8 cellular contexts compared by ENCODE assay signal in the genomic region with DNA sequence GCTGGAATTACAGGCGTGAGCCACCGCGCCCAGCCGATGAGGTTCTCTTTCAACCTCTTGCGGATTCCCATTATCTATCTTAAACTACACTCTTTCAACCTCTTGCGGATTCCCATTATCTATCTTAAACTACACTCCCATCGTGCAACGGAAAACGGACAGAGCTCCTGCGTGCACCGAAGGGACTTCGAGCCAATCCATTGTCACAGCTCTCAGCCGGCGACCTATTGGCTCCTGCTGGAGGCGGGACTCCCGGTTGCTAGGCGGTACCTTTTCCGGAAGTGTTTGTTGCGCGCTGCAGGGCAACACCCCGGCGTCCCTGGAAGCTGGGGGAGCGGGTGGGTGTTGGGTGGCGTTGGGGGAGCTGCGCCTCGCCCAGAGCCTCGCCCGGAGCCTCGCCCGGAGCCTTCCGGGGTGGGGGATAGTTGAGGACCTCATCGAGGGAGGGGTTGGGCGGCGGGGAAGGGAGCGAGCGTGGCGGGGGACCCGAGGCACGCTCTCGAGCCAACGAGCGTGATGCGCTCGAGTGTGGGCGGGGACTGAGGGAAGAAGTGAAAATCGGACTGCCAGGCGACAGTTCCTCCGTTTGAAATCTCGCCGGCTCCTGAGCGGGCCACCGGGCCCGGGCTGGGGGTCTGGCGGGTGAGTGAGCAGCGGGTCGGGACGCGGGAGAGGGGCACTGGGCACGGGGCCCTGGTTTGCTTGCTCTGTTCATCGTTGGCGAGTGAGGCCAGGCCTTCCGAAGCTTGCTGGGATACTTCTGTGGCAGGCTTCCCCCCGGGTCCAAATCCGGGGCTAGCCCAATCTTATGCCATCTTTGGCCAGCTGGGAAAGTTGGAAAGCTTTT.
A peak's percentile ranks its signal among the peaks of the same experiment; 100 is the strongest.
DNase-seq lines count a peak whose midpoint lies in the region; ATAC-seq and FAIRE-seq lines count a peak whose summit lies in the region.

CEP164 (plus strand) TSS at position 288 of the 847 bp plus-strand sequence. CDS start 10,733 bp downstream, outside the sequence.

- peak; percentile 98 for DNase-seq in AG08396 (ENCODE audit: low spot score)
- DNase-seq in NCI-H345 treated with DMSO at 0.1 percent for 48 hours (lab: John Stamatoyannopoulos, UW; ENCODE audit: unreplicated experiment): peak; percentile 95
- peak; percentile 90 to 93 (median 92) for DNase-seq in activated CD4-positive, CD25-positive, alpha-beta regulatory T cell (lab: John Stamatoyannopoulos, UW)
- peak; percentile 88 to 92 for DNase-seq in central memory CD8-positive, alpha-beta T cell (ENCODE audit: low spot score in 2 of 2)
- DNase-seq in stimulated activated CD4-positive, alpha-beta T cell treated with anti-CD3 and anti-CD28 coated beads, Interleukin-12 subunit alpha, Interleukin-12 subunit beta, amount 100 ng/mL, for 4 hours: peak; percentile 88

- no peak within 1 kb of the TSS for H3K4me3 Mint-ChIP-seq in central memory CD8-positive, alpha-beta T cell

- H3K27ac Mint-ChIP-seq in central memory CD8-positive, alpha-beta T cell (ENCODE audit: low read depth): no peak within 1 kb of the TSS

- H3K4me1 Mint-ChIP-seq in central memory CD8-positive, alpha-beta T cell: peaks cover 18% of the 10 kb centered on the region

- H3K36me3 Mint-ChIP-seq in central memory CD8-positive, alpha-beta T cell (ENCODE audit: insufficient read depth): no peaks in the 10 kb centered on the region

- ATAC-seq in GM19023 (IDR thresholded peaks at IDR 0.05; ENCODE audit: unreplicated experiment) (peak; percentile 97), HG03280 (IDR thresholded peaks at IDR 0.05; ENCODE audit: unreplicated experiment) (peak; percentile 93)
- ATAC-seq in central memory CD8-positive, alpha-beta T cell (replicated peaks; ENCODE audit: extremely low read depth, poor library complexity, severe bottlenecking): peak; percentile 97

- peak; percentile 33 for FAIRE-seq in islet of Langerhans (lab: Jason Lieb, UNC)

- H3K27me3 Mint-ChIP-seq in central memory CD8-positive, alpha-beta T cell: no peaks in the 10 kb centered on the region

- H3K9me3 Mint-ChIP-seq in central memory CD8-positive, alpha-beta T cell: no peaks in the 10 kb centered on the region

Comparison
In these comparisons a context has a peak if more than half of its experiments do, and no peak if none do; other contexts are left out.
1. Peak in every context shown above with its lines: DNase-seq and ATAC-seq.